14 cellular contexts compared by ENCODE assay signal in the genomic region with DNA sequence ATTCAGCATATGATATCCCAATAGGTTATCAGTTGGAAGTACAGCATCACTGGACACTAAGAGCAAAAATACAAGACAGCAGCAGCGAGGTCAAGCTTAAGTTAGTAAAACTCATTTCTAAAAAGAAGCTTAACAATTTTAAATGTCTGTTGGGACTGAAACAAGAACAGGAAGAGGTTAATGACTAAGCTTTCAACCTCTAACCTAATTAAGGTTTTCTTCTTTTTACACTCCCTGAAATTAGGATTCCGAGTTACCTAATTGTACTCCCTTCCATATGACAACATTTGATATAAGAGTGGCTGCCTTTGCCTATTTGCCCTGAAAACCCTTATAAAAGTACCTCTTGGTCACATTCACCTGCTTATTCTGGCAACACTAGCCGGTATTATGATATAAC. TPM values are rescaled to one million over a fixed set of nuclear protein-coding genes. Genes with fewer than 3 reads are reported as not detected.
DNase-seq lines count a peak whose midpoint lies in the region; TF ChIP-seq lines count a peak whose summit lies in the region.
"Had no signal": no experiment of that assay in that cellular context is flagged by ENCODE, and none has a peak within 500 bp of the region (broad histone marks: within the 10 kb centered on the region; RNA-seq: fewer than 3 reads in every experiment).

No MANE protein-coding gene starts in this region.

- TF ChIP-seq CTCF in osteoblast (IDR thresholded peaks at IDR 0.05; ENCODE audit: extremely low read depth, low read depth, low read length) = no peak

- peak overlapping the region; percentile 43 for H3K4me3 Mint-ChIP-seq in activated naive CD8-positive, alpha-beta T cell treated with anti-CD3 and anti-CD28 coated beads for 36 hours

- H2AFZ ChIP-seq in osteoblast (ENCODE audit: low read length) = no peak overlapping the region

- H4K20me1 ChIP-seq in osteoblast (ENCODE audit: insufficient read depth, low read length) = peaks cover 33% of the 10 kb centered on the region

- peak overlapping the region; percentile 32 for H3K27ac ChIP-seq in osteoblast (ENCODE audit: low read depth, low read length)
- H3K27ac ChIP-seq: ascending aorta had no signal

- in situ Hi-C loops in HAP-1 (cut with MboI; ENCODE audit: low sequenced_read_pairs) = no loop called here

- H3K27ac Mint-ChIP-seq in activated naive CD8-positive, alpha-beta T cell treated with anti-CD3 and anti-CD28 coated beads for 36 hours = peak overlapping the region; percentile 36

- peaks cover 13% of the 10 kb centered on the region for H3K36me3 Mint-ChIP-seq in activated naive CD8-positive, alpha-beta T cell treated with anti-CD3 and anti-CD28 coated beads for 36 hours

- H3K9me3 ChIP-seq in osteoblast (ENCODE audit: low read depth, low read length) = no peaks in the 10 kb centered on the region
- no peaks in the 10 kb centered on the region for H3K9me3 ChIP-seq in HAP-1
- H3K9me3 ChIP-seq: ascending aorta had no signal

- peaks cover 45% of the 10 kb centered on the region for H3K4me1 ChIP-seq in osteoblast (ENCODE audit: insufficient read depth, low read length)
- H3K4me1 ChIP-seq in HAP-1 = peaks cover 22% of the 10 kb centered on the region

- H3K9me3 Mint-ChIP-seq in activated naive CD8-positive, alpha-beta T cell treated with anti-CD3 and anti-CD28 coated beads for 36 hours = no peaks in the 10 kb centered on the region

- H3K4me3 ChIP-seq in osteoblast (ENCODE audit: insufficient read depth, low read length) = peak overlapping the region; percentile 19
- H3K4me3 ChIP-seq in HAP-1 = no peak overlapping the region
- H3K4me3 ChIP-seq: ascending aorta had no signal

- H3K27me3 ChIP-seq in osteoblast (ENCODE audit: insufficient read depth, low read length) (no peaks in the 10 kb centered on the region), HAP-1 (ENCODE audit: low read depth) (no peaks in the 10 kb centered on the region)
- H3K27me3 ChIP-seq: ascending aorta had no signal

- DNase-seq in NOMO-1 (lab: John Stamatoyannopoulos, UW; ENCODE audit: unreplicated experiment in 2 of 2) (peak; percentile 19 to 63), NOMO-1 treated with dmso at 0.1 percent for 144 hours (lab: John Stamatoyannopoulos, UW; ENCODE audit: unreplicated experiment) (no peak), M059J (ENCODE audit: low read depth) (peak; percentile 7), osteoblast (ENCODE audit: insufficient read length, low spot score, missing footprints) (no peak), NCI-H1092 treated with DMSO at 0.1 percent for 48 hours (lab: John Stamatoyannopoulos, UW) (no peak), HAP-1 (ENCODE audit: low spot score in 2 of 2) (no peak), mucosa of gallbladder (ENCODE audit: low spot score) (no peak)
- no peak for DNase-seq in activated naive CD8-positive, alpha-beta T cell treated with anti-CD3 and anti-CD28 coated beads for 36 hours
- DNase-seq: 8988T, GDM1, left cardiac atrium, NCI-H748 treated with DMSO at 0.1 percent for 48 hours had no signal

- H3K4me2 ChIP-seq in osteoblast (ENCODE audit: insufficient read depth, low read length) = peak overlapping the region; percentile 65

- H3K27me3 Mint-ChIP-seq in activated naive CD8-positive, alpha-beta T cell treated with anti-CD3 and anti-CD28 coated beads for 36 hours = no peaks in the 10 kb centered on the region

- H3K36me3 ChIP-seq in osteoblast (ENCODE audit: insufficient read depth, low read length) = peaks cover 6% of the 10 kb centered on the region
- no peaks in the 10 kb centered on the region; the same call in 1 of the 2 replicates for H3K36me3 ChIP-seq in HAP-1 (replicated peaks)
- H3K36me3 ChIP-seq: ascending aorta had no signal

- H3K79me2 ChIP-seq in osteoblast (ENCODE audit: insufficient read depth, low read length) = peaks cover 86% of the 10 kb centered on the region

- peaks cover 56% of the 10 kb centered on the region for H3K4me1 Mint-ChIP-seq in activated naive CD8-positive, alpha-beta T cell treated with anti-CD3 and anti-CD28 coated beads for 36 hours

RNA-seq across cellular contexts. Expression of a gene that starts 34.3 kb away (rescaled TPM):
- total RNA-seq in M059J (2014; rRNA removed; shearing (Covaris generic)) = not detected in 2 replicates
- not detected for total RNA-seq in activated naive CD8-positive, alpha-beta T cell treated with anti-CD3 and anti-CD28 coated beads for 36 hours
- not detected in 2 replicates for total RNA-seq in osteoblast
- not detected for total RNA-seq in mucosa of gallbladder
- total RNA-seq: ascending aorta, left cardiac atrium, pulmonary artery endothelial cell had no signal

RNA-seq across cellular contexts. Expression of a gene that starts 34.5 kb away (rescaled TPM):
- 21.6 and 22.4 TPM in 2 replicates for total RNA-seq in M059J (2014; rRNA removed; shearing (Covaris generic))
- total RNA-seq in activated naive CD8-positive, alpha-beta T cell treated with anti-CD3 and anti-CD28 coated beads for 36 hours = 10 to 100 TPM; 23.4 to 27.7 TPM
- total RNA-seq in osteoblast = 21.5 and 23.2 TPM in 2 replicates
- 50.6 TPM for total RNA-seq in mucosa of gallbladder

Comparison
In these comparisons a context has a peak if more than half of its experiments do, and no peak if none do; other contexts are left out.
1. DNase-seq: peak in NOMO-1 (2 of 2) and M059J (single experiment); none in NOMO-1 treated with dmso at 0.1 percent for 144 hours (single experiment), activated naive CD8-positive, alpha-beta T cell treated with anti-CD3 and anti-CD28 coated beads for 36 hours (single experiment), osteoblast (single experiment), NCI-H1092 treated with DMSO at 0.1 percent for 48 hours (single experiment), HAP-1 (0 of 2) and mucosa of gallbladder (single experiment).